17 cellular contexts compared by ENCODE assay signal in genomic region chr11:67449116-67449844, GRCh38. TPM values are rescaled to one million over a fixed set of nuclear protein-coding genes. Genes with fewer than 3 reads are reported as not detected.
DNase-seq lines count a peak whose midpoint lies in the region; ATAC-seq and TF ChIP-seq lines count a peak whose summit lies in the region.
"Had no signal": no experiment of that assay in that cellular context is flagged by ENCODE, and none has a peak within 500 bp of the region (broad histone marks: within the 10 kb centered on the region; RNA-seq: fewer than 3 reads in every experiment).

No MANE protein-coding gene starts in this region.

- no peaks in the 10 kb centered on the region for H3K9me3 Mint-ChIP-seq in activated naive CD8-positive, alpha-beta T cell treated with anti-CD3 and anti-CD28 coated beads, Interleukin-2, amount 10 ng/mL, durations not matched to agents 7 days and 5 days
- no peaks in the 10 kb centered on the region for H3K9me3 Mint-ChIP-seq in activated naive CD8-positive, alpha-beta T cell treated with anti-CD3 and anti-CD28 coated beads, Interleukin-2, amount 50 U/mL, for 24 hours
- no peaks in the 10 kb centered on the region for H3K9me3 Mint-ChIP-seq in stimulated activated effector memory CD8-positive, alpha-beta T cell treated with anti-CD3 and anti-CD28 coated beads, Interleukin-12 subunit alpha, Interleukin-12 subunit beta, amount 100 ng/mL, for 72 hours
- H3K9me3 Mint-ChIP-seq: activated CD4-positive, alpha-beta T cell treated with anti-CD3 and anti-CD28 coated beads, Interleukin-2, amount 10 ng/mL, durations not matched to agents 7 days and 5 days had no signal

- 64 to 77% methylated on average over 7 to 8 of the region's 9 CpGs for WGBS in gastroesophageal sphincter (ENCODE audit: low coverage in 1 of 2), 2 donors

- H3K27ac ChIP-seq in gastroesophageal sphincter: no peak overlapping the region
- H3K27ac ChIP-seq: stomach had no signal

- no peak for ATAC-seq in activated naive CD8-positive, alpha-beta T cell treated with anti-CD3 and anti-CD28 coated beads, Interleukin-2, amount 10 ng/mL, durations not matched to agents 7 days and 5 days (ENCODE audit: low read depth)
- no peak for ATAC-seq in activated naive CD8-positive, alpha-beta T cell treated with anti-CD3 and anti-CD28 coated beads, Interleukin-2, amount 50 U/mL, for 24 hours
- ATAC-seq in gastroesophageal sphincter (peak; percentile 34), HG03342 (IDR thresholded peaks at IDR 0.05; ENCODE audit: unreplicated experiment) (no peak)
- ATAC-seq in stimulated activated effector memory CD8-positive, alpha-beta T cell treated with anti-CD3 and anti-CD28 coated beads, Interleukin-12 subunit alpha, Interleukin-12 subunit beta, amount 100 ng/mL, for 72 hours: no peak
- ATAC-seq: SK-N-SH treated with all-trans-retinoic acid at 6 μM for 48 hours had no signal

- H3K36me3 ChIP-seq in gastroesophageal sphincter: no peaks in the 10 kb centered on the region
- H3K36me3 ChIP-seq: BE2C, stomach had no signal

- H3K9me3 ChIP-seq in gastroesophageal sphincter: no peaks in the 10 kb centered on the region
- H3K9me3 ChIP-seq: BE2C, stomach had no signal

- TF ChIP-seq POLR2A in gastroesophageal sphincter (IDR thresholded peaks at IDR 0.05): no peak

- H3K27me3 ChIP-seq in gastroesophageal sphincter: no peaks in the 10 kb centered on the region
- H3K27me3 ChIP-seq: BE2C, stomach had no signal

- DNase-seq in activated naive CD8-positive, alpha-beta T cell treated with anti-CD3 and anti-CD28 coated beads, Interleukin-2, amount 10 ng/mL, durations not matched to agents 7 days and 5 days: no peak
- no peak for DNase-seq in activated naive CD8-positive, alpha-beta T cell treated with anti-CD3 and anti-CD28 coated beads, Interleukin-2, amount 50 U/mL, for 24 hours
- DNase-seq in NCI-H510A treated with DMSO at 0.1 percent for 48 hours (lab: John Stamatoyannopoulos, UW): peak; percentile 68
- DNase-seq in stimulated activated effector memory CD8-positive, alpha-beta T cell treated with anti-CD3 and anti-CD28 coated beads, Interleukin-12 subunit alpha, Interleukin-12 subunit beta, amount 100 ng/mL, for 72 hours (ENCODE audit: low spot score in 2 of 2): no peak
- DNase-seq in H4 (ENCODE audit: low spot score): no peak
- DNase-seq in HCEC 1CT: no peak
- DNase-seq: activated CD4-positive, alpha-beta T cell treated with anti-CD3 and anti-CD28 coated beads, Interleukin-2, amount 10 ng/mL, durations not matched to agents 7 days and 5 days; activated effector memory CD4-positive, alpha-beta T cell treated with Interleukin-2 at 50 U/mL for 16 hours; BE2C; NCI-H526 treated with DMSO at 0.1 percent for 48 hours; stimulated activated CD4-positive, alpha-beta T cell treated with anti-CD3 and anti-CD28 coated beads, Interleukin-4, amount 100 ng/mL, for 1 hour; stomach had no signal

- H3K4me1 Mint-ChIP-seq in activated naive CD8-positive, alpha-beta T cell treated with anti-CD3 and anti-CD28 coated beads, Interleukin-2, amount 10 ng/mL, durations not matched to agents 7 days and 5 days: peaks cover 26% of the 10 kb centered on the region
- H3K4me1 Mint-ChIP-seq in activated naive CD8-positive, alpha-beta T cell treated with anti-CD3 and anti-CD28 coated beads, Interleukin-2, amount 50 U/mL, for 24 hours: peaks cover 43% of the 10 kb centered on the region
- peaks cover 44% of the 10 kb centered on the region for H3K4me1 Mint-ChIP-seq in stimulated activated effector memory CD8-positive, alpha-beta T cell treated with anti-CD3 and anti-CD28 coated beads, Interleukin-12 subunit alpha, Interleukin-12 subunit beta, amount 100 ng/mL, for 72 hours

- TF ChIP-seq CTCF in gastroesophageal sphincter (IDR thresholded peaks at IDR 0.05): no peak

- no peak overlapping the region for H3K4me3 ChIP-seq in gastroesophageal sphincter
- H3K4me3 ChIP-seq: lung, stomach had no signal

- H3K27me3 Mint-ChIP-seq in activated naive CD8-positive, alpha-beta T cell treated with anti-CD3 and anti-CD28 coated beads, Interleukin-2, amount 10 ng/mL, durations not matched to agents 7 days and 5 days: peaks cover 5% of the 10 kb centered on the region
- H3K27me3 Mint-ChIP-seq in activated naive CD8-positive, alpha-beta T cell treated with anti-CD3 and anti-CD28 coated beads, Interleukin-2, amount 50 U/mL, for 24 hours: no peaks in the 10 kb centered on the region

- H3K4me3 Mint-ChIP-seq in activated naive CD8-positive, alpha-beta T cell treated with anti-CD3 and anti-CD28 coated beads, Interleukin-2, amount 10 ng/mL, durations not matched to agents 7 days and 5 days: no peak overlapping the region
- H3K4me3 Mint-ChIP-seq in activated naive CD8-positive, alpha-beta T cell treated with anti-CD3 and anti-CD28 coated beads, Interleukin-2, amount 50 U/mL, for 24 hours: no peak overlapping the region
- H3K4me3 Mint-ChIP-seq in stimulated activated effector memory CD8-positive, alpha-beta T cell treated with anti-CD3 and anti-CD28 coated beads, Interleukin-12 subunit alpha, Interleukin-12 subunit beta, amount 100 ng/mL, for 72 hours: no peak overlapping the region
- H3K4me3 Mint-ChIP-seq: activated CD4-positive, alpha-beta T cell treated with anti-CD3 and anti-CD28 coated beads, Interleukin-2, amount 10 ng/mL, durations not matched to agents 7 days and 5 days had no signal

- peak overlapping the region; percentile 28 for H3K27ac Mint-ChIP-seq in activated naive CD8-positive, alpha-beta T cell treated with anti-CD3 and anti-CD28 coated beads, Interleukin-2, amount 10 ng/mL, durations not matched to agents 7 days and 5 days
- H3K27ac Mint-ChIP-seq in activated naive CD8-positive, alpha-beta T cell treated with anti-CD3 and anti-CD28 coated beads, Interleukin-2, amount 50 U/mL, for 24 hours: no peak overlapping the region
- H3K27ac Mint-ChIP-seq in stimulated activated effector memory CD8-positive, alpha-beta T cell treated with anti-CD3 and anti-CD28 coated beads, Interleukin-12 subunit alpha, Interleukin-12 subunit beta, amount 100 ng/mL, for 72 hours: peak overlapping the region; percentile 9
- H3K27ac Mint-ChIP-seq: activated CD4-positive, alpha-beta T cell treated with anti-CD3 and anti-CD28 coated beads, Interleukin-2, amount 10 ng/mL, durations not matched to agents 7 days and 5 days had no signal

- peaks cover 0 to 8% (median 2%) of the 10 kb centered on the region in 3 donors for H3K4me1 ChIP-seq in gastroesophageal sphincter
- H3K4me1 ChIP-seq: BE2C had no signal

- POLR2A ChIA-PET in activated naive CD8-positive, alpha-beta T cell treated with anti-CD3 and anti-CD28 coated beads, Interleukin-2, amount 10 ng/mL, durations not matched to agents 7 days and 5 days (lab: Charles Lee): interaction anchor here (0.6 to 4.4 kb wide), 5 partner anchors 12 to 94 kb away, joined by 3 to 23 read pairs (median 6); partner anchors contain the start of genes PPP1CA, PTPRCAP and TBC1D10C

- TF ChIP-seq EP300 in gastroesophageal sphincter (IDR thresholded peaks at IDR 0.05): no peak

- no peaks in the 10 kb centered on the region for H3K36me3 Mint-ChIP-seq in activated naive CD8-positive, alpha-beta T cell treated with anti-CD3 and anti-CD28 coated beads, Interleukin-2, amount 10 ng/mL, durations not matched to agents 7 days and 5 days
- no peaks in the 10 kb centered on the region for H3K36me3 Mint-ChIP-seq in activated naive CD8-positive, alpha-beta T cell treated with anti-CD3 and anti-CD28 coated beads, Interleukin-2, amount 50 U/mL, for 24 hours (ENCODE audit: low read depth)
- H3K36me3 Mint-ChIP-seq in stimulated activated effector memory CD8-positive, alpha-beta T cell treated with anti-CD3 and anti-CD28 coated beads, Interleukin-12 subunit alpha, Interleukin-12 subunit beta, amount 100 ng/mL, for 72 hours: peaks cover 19% of the 10 kb centered on the region

RNA-seq across cellular contexts. Expression of gene GPR152, which starts 3.2 kb away (rescaled TPM):
- total RNA-seq in activated naive CD8-positive, alpha-beta T cell treated with anti-CD3 and anti-CD28 coated beads, Interleukin-2, amount 10 ng/mL, durations not matched to agents 7 days and 5 days: not detected
- not detected for total RNA-seq in gastroesophageal sphincter
- not detected in 2 replicates for total RNA-seq in H4 (2014; rRNA removed; shearing (Covaris generic))
- total RNA-seq: activated CD4-positive, alpha-beta T cell treated with anti-CD3 and anti-CD28 coated beads, Interleukin-2, amount 10 ng/mL, durations not matched to agents 7 days and 5 days; endothelial cell of umbilical vein; lung; stomach had no signal

RNA-seq across cellular contexts. Expression of gene CABP4, which starts 5.9 kb away (rescaled TPM):
- 1 to 10 TPM; 2.8 to 3.0 TPM for total RNA-seq in activated naive CD8-positive, alpha-beta T cell treated with anti-CD3 and anti-CD28 coated beads, Interleukin-2, amount 10 ng/mL, durations not matched to agents 7 days and 5 days
- total RNA-seq in gastroesophageal sphincter: 1 to 10 TPM in 1 of 4 donors, under 1 TPM in 3; 0.13 to 2.4 (median 0.77) TPM
- 0.39 TPM in 1 of 2 replicates, not detected in the other for total RNA-seq in H4 (2014; rRNA removed; shearing (Covaris generic))

RNA-seq across cellular contexts. Expression of gene CORO1B, which starts 6.0 kb away (rescaled TPM):
- total RNA-seq in activated naive CD8-positive, alpha-beta T cell treated with anti-CD3 and anti-CD28 coated beads, Interleukin-2, amount 10 ng/mL, durations not matched to agents 7 days and 5 days: 100 to 1,000 TPM; 168 to 195 TPM
- total RNA-seq in gastroesophageal sphincter: 10 to 100 TPM; 48.3 to 82.4 (median 67.6) TPM
- total RNA-seq in H4 (2014; rRNA removed; shearing (Covaris generic)): 96.0 and 111 TPM in 2 replicates

RNA-seq across cellular contexts. Expression of gene PTPRCAP, which starts 11.8 kb away (rescaled TPM):
- 100 to 1,000 TPM; 351 to 371 TPM for total RNA-seq in activated naive CD8-positive, alpha-beta T cell treated with anti-CD3 and anti-CD28 coated beads, Interleukin-2, amount 10 ng/mL, durations not matched to agents 7 days and 5 days
- 1 to 10 TPM; 3.5 to 6.4 (median 4.2) TPM for total RNA-seq in gastroesophageal sphincter
- 0.41 and 4.0 TPM in 2 replicates for total RNA-seq in H4 (2014; rRNA removed; shearing (Covaris generic))
- total RNA-seq: endothelial cell of umbilical vein had no signal

RNA-seq across cellular contexts. Expression of gene TMEM134, which starts 19.8 kb away (rescaled TPM):
- 10 to 100 TPM; 63.2 to 69.1 TPM for total RNA-seq in activated naive CD8-positive, alpha-beta T cell treated with anti-CD3 and anti-CD28 coated beads, Interleukin-2, amount 10 ng/mL, durations not matched to agents 7 days and 5 days
- total RNA-seq in gastroesophageal sphincter: 10 to 100 TPM; 22.2 to 35.2 (median 32.5) TPM
- total RNA-seq in H4 (2014; rRNA removed; shearing (Covaris generic)): 17.3 and 38.6 TPM in 2 replicates
